In genomic region chr9:131747352-131747751, GRCh38 we compare ENCODE assay signal across 8 cellular contexts. TPM values are rescaled to one million over a fixed set of nuclear protein-coding genes. Genes with fewer than 3 reads are reported as not detected.
DNase-seq lines count a peak whose midpoint lies in the region; ATAC-seq and TF ChIP-seq lines count a peak whose summit lies in the region.

No MANE protein-coding gene starts in this region.

- no peaks in the 10 kb centered on the region for H3K36me3 Mint-ChIP-seq in activated naive CD4-positive, alpha-beta T cell treated with anti-CD3 and anti-CD28 coated beads for 36 hours (ENCODE audit: low read depth)
- H3K36me3 Mint-ChIP-seq in activated B cell treated with CpG ODN at 0.5 μM for 24 hours (ENCODE audit: low read depth), result no peaks in the 10 kb centered on the region

- CTCF ChIA-PET in activated naive CD4-positive, alpha-beta T cell treated with anti-CD3 and anti-CD28 coated beads for 36 hours (lab: Charles Lee), result interaction anchor here (1.2 kb wide), 1 partner anchor 169 kb away, joined by 4 read pairs; no protein-coding TSS in a partner anchor
- CTCF ChIA-PET in activated B cell treated with CpG ODN at 0.5 μM for 24 hours (lab: Charles Lee), result interaction anchor here (0.6 to 5.7 kb wide), 6 partner anchors 11 to 664 kb away, joined by 3 to 42 read pairs (median 4); no protein-coding TSS in a partner anchor

- no peaks in the 10 kb centered on the region for H3K27me3 Mint-ChIP-seq in activated naive CD4-positive, alpha-beta T cell treated with anti-CD3 and anti-CD28 coated beads for 36 hours (ENCODE audit: low read depth)
- no peaks in the 10 kb centered on the region for H3K27me3 Mint-ChIP-seq in activated B cell treated with CpG ODN at 0.5 μM for 24 hours

- intact Hi-C loops in activated naive CD4-positive, alpha-beta T cell treated with anti-CD3 and anti-CD28 coated beads for 36 hours (cut with micrococcal nuclease), result loop anchor here (1.0 kb wide), 1 partner anchor 397 kb away; no protein-coding TSS in a partner anchor
- intact Hi-C loops in activated B cell treated with CpG ODN at 0.5 μM for 24 hours (cut with micrococcal nuclease), result loop anchor here (1.0 to 5.0 kb wide), 5 partner anchors 156 to 397 kb away; partner anchors contain the start of genes POMT1 and UCK1
- intact Hi-C loops in heart right ventricle (cut with DNase I), result loop anchor here in 7 of 10 donors (2.0 to 10.0 kb wide), 5 partner anchors 243 to 399 kb away; partner anchors contain the start of gene POMT1 (in 2 of the 7)

- POLR2A ChIA-PET in activated B cell treated with CpG ODN at 0.5 μM for 24 hours (lab: Charles Lee), result interaction anchor here (0.8 kb wide), 1 partner anchor 156 kb away, joined by 4 read pairs; no protein-coding TSS in a partner anchor

- H3K27me3 ChIP-seq in heart right ventricle, result peaks cover 0 to 4% (median 0%) of the 10 kb centered on the region in 7 donors

- H3K4me1 Mint-ChIP-seq in activated naive CD4-positive, alpha-beta T cell treated with anti-CD3 and anti-CD28 coated beads for 36 hours (ENCODE audit: low read depth), result peaks cover 24% of the 10 kb centered on the region
- peaks cover 27% of the 10 kb centered on the region for H3K4me1 Mint-ChIP-seq in activated B cell treated with CpG ODN at 0.5 μM for 24 hours

- H3K4me3 ChIP-seq in heart right ventricle, result no peak overlapping the region

- peaks cover 0 to 22% (median 6%) of the 10 kb centered on the region in 9 donors for H3K4me1 ChIP-seq in heart right ventricle

- ATAC-seq in activated B cell treated with CpG ODN at 0.5 μM for 24 hours (ENCODE audit: low read depth) (peak; percentile 55), heart right ventricle (peak in 5 of 8 donors; percentile 37 to 44 (median 41))

- H3K4me3 Mint-ChIP-seq in activated naive CD4-positive, alpha-beta T cell treated with anti-CD3 and anti-CD28 coated beads for 36 hours, result no peak overlapping the region
- no peak overlapping the region for H3K4me3 Mint-ChIP-seq in activated B cell treated with CpG ODN at 0.5 μM for 24 hours

- no peaks in the 10 kb centered on the region for H3K9me3 Mint-ChIP-seq in activated naive CD4-positive, alpha-beta T cell treated with anti-CD3 and anti-CD28 coated beads for 36 hours
- no peaks in the 10 kb centered on the region for H3K9me3 Mint-ChIP-seq in activated B cell treated with CpG ODN at 0.5 μM for 24 hours

- no peak for TF ChIP-seq CTCF in activated B cell treated with CpG ODN at 0.5 μM for 24 hours (IDR thresholded peaks at IDR 0.05)
- peak; percentile 45 to 73 (median 62) for TF ChIP-seq CTCF in heart right ventricle (IDR thresholded peaks at IDR 0.05)

- H3K27ac ChIP-seq in heart right ventricle, result no peak overlapping the region

- peak; percentile 28 for DNase-seq in activated naive CD4-positive, alpha-beta T cell treated with anti-CD3 and anti-CD28 coated beads for 36 hours
- no peak for DNase-seq in activated naive CD4-positive, alpha-beta T cell treated with anti-CD3 and anti-CD28 coated beads, Interleukin-2, amount 50 U/mL, for 16 hours
- DNase-seq in NCI-H1694 (lab: John Stamatoyannopoulos, UW), result peak; percentile 55
- no peak for DNase-seq in activated B cell treated with CpG ODN at 0.5 μM for 24 hours
- no peak for DNase-seq in heart right ventricle
- DNase-seq in stimulated activated naive CD4-positive, alpha-beta T cell treated with Interleukin-2 at 50 U/mL for 16 hours (lab: John Stamatoyannopoulos, UW), result peak; percentile 17
- DNase-seq in cortex of kidney (lab: John Stamatoyannopoulos, UW), result no peak
- DNase-seq in mucosa of gallbladder (ENCODE audit: low spot score), result no peak

- no peak overlapping the region for H3K27ac Mint-ChIP-seq in activated naive CD4-positive, alpha-beta T cell treated with anti-CD3 and anti-CD28 coated beads for 36 hours
- no peak overlapping the region for H3K27ac Mint-ChIP-seq in activated B cell treated with CpG ODN at 0.5 μM for 24 hours

- no peaks in the 10 kb centered on the region for H3K36me3 ChIP-seq in heart right ventricle

- no peaks in the 10 kb centered on the region for H3K9me3 ChIP-seq in heart right ventricle

- 30 to 42% methylated on average over 5 of the region's 5 CpGs for WGBS in heart right ventricle, 2 donors

RNA-seq across cellular contexts. Expression of gene RAPGEF1, which starts 7.5 kb away (rescaled TPM):
- total RNA-seq in activated naive CD4-positive, alpha-beta T cell treated with anti-CD3 and anti-CD28 coated beads for 36 hours, result 10 to 100 TPM; 55.9 to 59.9 TPM
- total RNA-seq in activated B cell treated with CpG ODN at 0.5 μM for 24 hours (278 and 318 TPM in 2 replicates), heart right ventricle (100 to 1,000 TPM in 7 of 10 donors, 10 to 100 TPM in 3; 84.0 to 135 (median 120) TPM), mucosa of gallbladder (75.9 TPM)
- 10 to 100 TPM; 39.6 to 39.9 TPM for polyA plus RNA-seq in heart right ventricle

Comparison
In these comparisons a context has a peak if more than half of its experiments do, and no peak if none do; other contexts are left out.
1. DNase-seq: peak in activated naive CD4-positive, alpha-beta T cell treated with anti-CD3 and anti-CD28 coated beads for 36 hours (single experiment), NCI-H1694 (single experiment) and stimulated activated naive CD4-positive, alpha-beta T cell treated with Interleukin-2 at 50 U/mL for 16 hours (single experiment); none in activated naive CD4-positive, alpha-beta T cell treated with anti-CD3 and anti-CD28 coated beads, Interleukin-2, amount 50 U/mL, for 16 hours (single experiment), activated B cell treated with CpG ODN at 0.5 μM for 24 hours (single experiment), heart right ventricle (0 of 2), cortex of kidney (single experiment) and mucosa of gallbladder (single experiment).